ENCODE assay signal across 15 cellular contexts in genomic region chr22:44057411-44057987, GRCh38.
DNase-seq lines count a peak whose midpoint lies in the region; ATAC-seq and TF ChIP-seq lines count a peak whose summit lies in the region.
"Had no signal": no experiment of that assay in that cellular context is flagged by ENCODE, and none has a peak within 500 bp of the region (broad histone marks: within the 10 kb centered on the region; RNA-seq: fewer than 3 reads in every experiment).

No MANE protein-coding gene starts in this region.

- no peaks in the 10 kb centered on the region for H3K9me3 ChIP-seq in MM.1S (replicated peaks; ENCODE audit: insufficient read depth, low read length)

- H3K4me3 Mint-ChIP-seq in dendritic cell treated with granulocyte-macrophage colony-stimulating factor and Interleukin-4, amounts not matched to agents 40 ng/mL and 50 ng/mL, for 4 days, result no peak overlapping the region
- no peak overlapping the region for H3K4me3 Mint-ChIP-seq in stimulated activated memory B cell treated with anti-CD40 and anti-IgM and Interleukin-4, amounts not matched to agents 10 μg/mL and 1 μg/mL and 100 μg/mL, for 72 hours

- no peak overlapping the region for H3K27ac ChIP-seq in MM.1S (ENCODE audit: low read length)
- H3K27ac ChIP-seq: KMS-11 had no signal

- H3K9ac ChIP-seq in MM.1S (ENCODE audit: low read length), result no peak overlapping the region
- H3K9ac ChIP-seq: KMS-11 had no signal

- H3F3A ChIP-seq in MM.1S (ENCODE audit: insufficient read depth, low read length), result no peaks in the 10 kb centered on the region

- peaks cover 41% of the 10 kb centered on the region for H3K36me3 Mint-ChIP-seq in dendritic cell treated with granulocyte-macrophage colony-stimulating factor and Interleukin-4, amounts not matched to agents 40 ng/mL and 50 ng/mL, for 4 days (ENCODE audit: low read depth)
- peaks cover 31% of the 10 kb centered on the region for H3K36me3 Mint-ChIP-seq in stimulated activated memory B cell treated with anti-CD40 and anti-IgM and Interleukin-4, amounts not matched to agents 10 μg/mL and 1 μg/mL and 100 μg/mL, for 72 hours

- DNase-seq in AG08395 (ENCODE audit: low spot score) (peak; percentile 11), medulla oblongata (ENCODE audit: extremely low spot score) (peak; percentile 50), DMS79 treated with DMSO at 0.1 percent for 48 hours (lab: John Stamatoyannopoulos, UW) (no peak), MM.1S (no peak), T-helper 2 cell (no peak)
- DNase-seq: activated CD4-positive, alpha-beta T cell treated with anti-CD3 and anti-CD28 coated beads for 48 hours; activated T-cell treated with anti-CD3 and anti-CD28 coated beads, Interleukin-2, amount 50 U/mL, for 1 hour; cortex of kidney; NCI-H1436; NCI-H345; stimulated activated CD4-positive, alpha-beta T cell treated with anti-CD3 and anti-CD28 coated beads, Interleukin-2, amount 100 ng/mL, for 48 hours had no signal

- no peaks in the 10 kb centered on the region for H3K36me3 ChIP-seq in MM.1S (replicated peaks; ENCODE audit: insufficient read depth, low read length)

- no peaks in the 10 kb centered on the region for H4K20me1 ChIP-seq in MM.1S (ENCODE audit: insufficient read depth, low read length)

- no peaks in the 10 kb centered on the region for H3K4me1 ChIP-seq in MM.1S (ENCODE audit: low read length)

- H3K27me3 Mint-ChIP-seq in dendritic cell treated with granulocyte-macrophage colony-stimulating factor and Interleukin-4, amounts not matched to agents 40 ng/mL and 50 ng/mL, for 4 days, result no peaks in the 10 kb centered on the region
- no peaks in the 10 kb centered on the region for H3K27me3 Mint-ChIP-seq in stimulated activated memory B cell treated with anti-CD40 and anti-IgM and Interleukin-4, amounts not matched to agents 10 μg/mL and 1 μg/mL and 100 μg/mL, for 72 hours

- intact Hi-C loops in dendritic cell treated with granulocyte-macrophage colony-stimulating factor and Interleukin-4, amounts not matched to agents 40 ng/mL and 50 ng/mL, for 4 days (cut with micrococcal nuclease), result no loop called here

- TF ChIP-seq CTCF in MM.1S (IDR thresholded peaks at IDR 0.05; ENCODE audit: low read length), result no peak

- H2AFZ ChIP-seq in MM.1S (ENCODE audit: low read length), result no peak overlapping the region

- H3K4me3 ChIP-seq in MM.1S (ENCODE audit: low read length), result no peak overlapping the region

- no peaks in the 10 kb centered on the region for H3K27me3 ChIP-seq in MM.1S (replicated peaks; ENCODE audit: insufficient read depth, low read length)

- H3K27ac Mint-ChIP-seq in dendritic cell treated with granulocyte-macrophage colony-stimulating factor and Interleukin-4, amounts not matched to agents 40 ng/mL and 50 ng/mL, for 4 days, result peak overlapping the region; percentile 30
- H3K27ac Mint-ChIP-seq in stimulated activated memory B cell treated with anti-CD40 and anti-IgM and Interleukin-4, amounts not matched to agents 10 μg/mL and 1 μg/mL and 100 μg/mL, for 72 hours, result peak overlapping the region; percentile 58

- peaks cover 28% of the 10 kb centered on the region for H3K4me1 Mint-ChIP-seq in dendritic cell treated with granulocyte-macrophage colony-stimulating factor and Interleukin-4, amounts not matched to agents 40 ng/mL and 50 ng/mL, for 4 days (ENCODE audit: low read depth)
- H3K4me1 Mint-ChIP-seq in stimulated activated memory B cell treated with anti-CD40 and anti-IgM and Interleukin-4, amounts not matched to agents 10 μg/mL and 1 μg/mL and 100 μg/mL, for 72 hours, result peaks cover 25% of the 10 kb centered on the region

- no peak overlapping the region for H3K4me2 ChIP-seq in MM.1S (ENCODE audit: low read depth, low read length)
- H3K4me2 ChIP-seq: KMS-11 had no signal

- no peak for ATAC-seq in stimulated activated memory B cell treated with anti-CD40 and anti-IgM and Interleukin-4, amounts not matched to agents 10 μg/mL and 1 μg/mL and 100 μg/mL, for 72 hours
- ATAC-seq in HG03159 (IDR thresholded peaks at IDR 0.05; ENCODE audit: unreplicated experiment), result no peak

- H3K79me2 ChIP-seq in MM.1S (ENCODE audit: low read length), result peaks cover 17% of the 10 kb centered on the region

- H3K9me2 ChIP-seq in MM.1S (replicated peaks; ENCODE audit: insufficient read depth, low read length), result no peaks in the 10 kb centered on the region

- H3K9me3 Mint-ChIP-seq in dendritic cell treated with granulocyte-macrophage colony-stimulating factor and Interleukin-4, amounts not matched to agents 40 ng/mL and 50 ng/mL, for 4 days, result peaks cover 13% of the 10 kb centered on the region
- H3K9me3 Mint-ChIP-seq in stimulated activated memory B cell treated with anti-CD40 and anti-IgM and Interleukin-4, amounts not matched to agents 10 μg/mL and 1 μg/mL and 100 μg/mL, for 72 hours, result peaks cover 4% of the 10 kb centered on the region

Comparison
In these comparisons a context has a peak if more than half of its experiments do, and no peak if none do; other contexts are left out.
1. DNase-seq: peak in AG08395 (single experiment) and medulla oblongata (single experiment); none in DMS79 treated with DMSO at 0.1 percent for 48 hours (single experiment), MM.1S (single experiment) and T-helper 2 cell (0 of 5).